In the genomic region with DNA sequence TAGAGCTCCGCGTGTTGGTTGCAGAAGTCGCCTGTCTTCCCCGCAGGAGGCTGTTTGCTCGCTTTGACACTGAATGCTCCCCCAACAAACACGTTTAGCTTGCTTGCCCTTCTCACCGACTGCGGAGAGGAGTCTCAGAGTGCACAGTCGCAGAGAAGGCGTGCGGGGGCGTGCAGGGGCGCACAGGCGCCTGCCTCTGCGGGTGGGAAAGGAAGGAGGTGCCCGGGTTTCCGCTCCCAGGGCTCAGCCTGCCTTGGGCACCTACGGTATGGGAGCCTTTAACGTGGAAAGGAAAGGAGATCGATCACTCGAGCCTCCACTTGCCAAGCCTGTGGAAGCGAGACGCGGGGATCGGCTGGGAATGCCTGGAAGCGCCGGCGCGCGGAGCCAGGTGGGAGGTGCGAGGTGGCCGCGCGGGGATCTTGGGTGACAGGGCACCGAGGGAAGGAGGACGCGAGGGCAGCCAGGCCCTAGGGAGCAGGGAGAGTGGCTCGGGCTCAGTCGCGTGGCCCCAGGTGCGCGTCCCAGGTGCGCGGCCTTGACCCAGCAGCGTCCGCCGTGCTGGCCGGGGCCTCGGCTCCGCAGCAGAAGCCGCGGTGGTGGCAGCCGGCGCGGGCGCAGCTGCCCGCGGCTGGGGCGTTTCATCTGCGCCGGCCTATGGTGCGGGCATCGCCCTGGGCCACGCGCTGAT, we compare ENCODE assay signal across 8 cellular contexts. TPM values are rescaled to one million over a fixed set of nuclear protein-coding genes. Genes with fewer than 3 reads are reported as not detected.
A peak's percentile ranks its signal among the peaks of the same experiment; 100 is the strongest.
DNase-seq lines count a peak whose midpoint lies in the region; ATAC-seq and TF ChIP-seq lines count a peak whose summit lies in the region.

A gene (plus strand): TSS at position 419 of the 691 bp plus-strand sequence. CDS start 749 bp downstream, outside the sequence.

- H3K27me3 Mint-ChIP-seq in CD4-positive, CD25-positive, alpha-beta regulatory T cell = peaks cover 4% of the 10 kb centered on the region
- H3K27me3 Mint-ChIP-seq in activated T-helper 1 cell treated with anti-CD3 and anti-CD28 coated beads, Interleukin-12 subunit alpha, Interleukin-12 subunit beta, Interleukin-2, Interleukin-4 antibody, amounts not matched to agents 30 ng/mL and 10 ng/mL and 1 ng/mL, durations not matched to agents 14 hours and 24 hours and 36 hours (ENCODE audit: insufficient read depth) = no peaks in the 10 kb centered on the region
- H3K27me3 Mint-ChIP-seq in naive B cell = peaks cover 0 to 8% (median 0%) of the 10 kb centered on the region in 3 donors

- intact Hi-C loops in Panc1 (cut with micrococcal nuclease; ENCODE audit: unreplicated experiment) = no loop called here
- intact Hi-C loops in activated T-helper 1 cell treated with anti-CD3 and anti-CD28 coated beads, Interleukin-12 subunit alpha, Interleukin-12 subunit beta, Interleukin-2, Interleukin-4 antibody, amounts not matched to agents 30 ng/mL and 10 ng/mL and 1 ng/mL, durations not matched to agents 14 hours and 24 hours and 36 hours (cut with micrococcal nuclease) = loop anchor here (1.0 to 10.0 kb wide), 6 partner anchors 8 to 569 kb away; a partner anchor contains a TSS

- H3K4me3 ChIP-seq in CD4-positive, CD25-positive, alpha-beta regulatory T cell (ENCODE audit: low read depth, low read length) = peak within 1 kb of the TSS; percentile 90
- H3K4me3 ChIP-seq in Panc1 (ENCODE audit: low read depth in 2 of 2, low read length in 2 of 2) = peak within 1 kb of the TSS; percentile 91 to 93

- H3K36me3 ChIP-seq in CD4-positive, CD25-positive, alpha-beta regulatory T cell (ENCODE audit: control insufficient read depth, insufficient read depth, low read length) = no peaks in the 10 kb centered on the region
- no peaks in the 10 kb centered on the region; the same call in 1 of the 2 replicates for H3K36me3 ChIP-seq in Panc1 (ENCODE audit: control insufficient read depth, insufficient read depth, low read length)

- peak; percentile 45 to 84 (median 60) for DNase-seq in CD4-positive, CD25-positive, alpha-beta regulatory T cell
- DNase-seq in Panc1 (ENCODE audit: low read depth, low spot score) (peak; percentile 61), fibroblast of gingiva (ENCODE audit: low read depth) (peak; percentile 82), naive B cell (peak; percentile 56)
- peak; percentile 72 for DNase-seq in activated T-helper 1 cell treated with anti-CD3 and anti-CD28 coated beads, Interleukin-12 subunit alpha, Interleukin-12 subunit beta, Interleukin-2, Interleukin-4 antibody, amounts not matched to agents 30 ng/mL and 10 ng/mL and 1 ng/mL, durations not matched to agents 14 hours and 24 hours and 36 hours (ENCODE audit: low spot score)
- peak; percentile 54 to 87 for DNase-seq in stimulated activated effector memory CD8-positive, alpha-beta T cell treated with anti-CD3 and anti-CD28 coated beads, Interleukin-12 subunit alpha, Interleukin-12 subunit beta, amount 100 ng/mL, for 72 hours (ENCODE audit: low spot score in 2 of 2)

- peak within 1 kb of the TSS; percentile 77 to 83 (median 82) for H3K27ac Mint-ChIP-seq in CD4-positive, CD25-positive, alpha-beta regulatory T cell
- H3K27ac Mint-ChIP-seq in activated T-helper 1 cell treated with anti-CD3 and anti-CD28 coated beads, Interleukin-12 subunit alpha, Interleukin-12 subunit beta, Interleukin-2, Interleukin-4 antibody, amounts not matched to agents 30 ng/mL and 10 ng/mL and 1 ng/mL, durations not matched to agents 14 hours and 24 hours and 36 hours = peak within 1 kb of the TSS; percentile 84
- peak within 1 kb of the TSS; percentile 49 to 90 (median 78) for H3K27ac Mint-ChIP-seq in naive B cell
- H3K27ac Mint-ChIP-seq in stimulated activated effector memory CD8-positive, alpha-beta T cell treated with anti-CD3 and anti-CD28 coated beads, Interleukin-12 subunit alpha, Interleukin-12 subunit beta, amount 100 ng/mL, for 72 hours = peak within 1 kb of the TSS; percentile 92

- H3K36me3 Mint-ChIP-seq in CD4-positive, CD25-positive, alpha-beta regulatory T cell = peaks cover 17% of the 10 kb centered on the region
- peaks cover 22% of the 10 kb centered on the region for H3K36me3 Mint-ChIP-seq in activated T-helper 1 cell treated with anti-CD3 and anti-CD28 coated beads, Interleukin-12 subunit alpha, Interleukin-12 subunit beta, Interleukin-2, Interleukin-4 antibody, amounts not matched to agents 30 ng/mL and 10 ng/mL and 1 ng/mL, durations not matched to agents 14 hours and 24 hours and 36 hours (ENCODE audit: low read depth)
- H3K36me3 Mint-ChIP-seq in naive B cell = peaks cover 0 to 5% of the 10 kb centered on the region in 2 donors
- peaks cover 37% of the 10 kb centered on the region for H3K36me3 Mint-ChIP-seq in stimulated activated effector memory CD8-positive, alpha-beta T cell treated with anti-CD3 and anti-CD28 coated beads, Interleukin-12 subunit alpha, Interleukin-12 subunit beta, amount 100 ng/mL, for 72 hours

- POLR2A ChIA-PET in Panc1 (lab: Charles Lee) = interaction anchor here (0.6 kb wide), 1 partner anchor 494 kb away, joined by 6 read pairs; no protein-coding TSS in a partner anchor

- H3K9me3 ChIP-seq in CD4-positive, CD25-positive, alpha-beta regulatory T cell (ENCODE audit: control insufficient read depth in 2 of 2, low read length in 2 of 2) = no peaks in the 10 kb centered on the region
- no peaks in the 10 kb centered on the region for H3K9me3 ChIP-seq in Panc1 (ENCODE audit: control insufficient read depth, insufficient read depth, low read depth, low read length)

- in situ Hi-C loops in Panc1 (cut with HindIII; ENCODE audit: low pct_unique_long_range_greater_than_20kb, low sequenced_read_pairs) = no loop called here

- H3K27ac ChIP-seq in CD4-positive, CD25-positive, alpha-beta regulatory T cell (ENCODE audit: insufficient read depth, low read length, poor library complexity, severe bottlenecking) = no peak within 1 kb of the TSS
- peak within 1 kb of the TSS; percentile 93 for H3K27ac ChIP-seq in Panc1 (ENCODE audit: low read length)

- BruUV-seq in Panc1 (replicated peaks; lab: Mats Ljungman, UMichigan) = no TSS peak

- no peaks in the 10 kb centered on the region for H3K9me3 Mint-ChIP-seq in CD4-positive, CD25-positive, alpha-beta regulatory T cell
- H3K9me3 Mint-ChIP-seq in activated T-helper 1 cell treated with anti-CD3 and anti-CD28 coated beads, Interleukin-12 subunit alpha, Interleukin-12 subunit beta, Interleukin-2, Interleukin-4 antibody, amounts not matched to agents 30 ng/mL and 10 ng/mL and 1 ng/mL, durations not matched to agents 14 hours and 24 hours and 36 hours = no peaks in the 10 kb centered on the region
- no peaks in the 10 kb centered on the region for H3K9me3 Mint-ChIP-seq in naive B cell
- H3K9me3 Mint-ChIP-seq in stimulated activated effector memory CD8-positive, alpha-beta T cell treated with anti-CD3 and anti-CD28 coated beads, Interleukin-12 subunit alpha, Interleukin-12 subunit beta, amount 100 ng/mL, for 72 hours = no peaks in the 10 kb centered on the region

- TF ChIP-seq CTCF in Panc1 (IDR thresholded peaks at IDR 0.05) = no peak

- H3K4me3 Mint-ChIP-seq in CD4-positive, CD25-positive, alpha-beta regulatory T cell = peak within 1 kb of the TSS; percentile 97 to 99 (median 98)
- H3K4me3 Mint-ChIP-seq in activated T-helper 1 cell treated with anti-CD3 and anti-CD28 coated beads, Interleukin-12 subunit alpha, Interleukin-12 subunit beta, Interleukin-2, Interleukin-4 antibody, amounts not matched to agents 30 ng/mL and 10 ng/mL and 1 ng/mL, durations not matched to agents 14 hours and 24 hours and 36 hours = peak within 1 kb of the TSS; percentile 93
- H3K4me3 Mint-ChIP-seq in naive B cell = peak within 1 kb of the TSS; percentile 93 to 99 (median 96)
- H3K4me3 Mint-ChIP-seq in stimulated activated effector memory CD8-positive, alpha-beta T cell treated with anti-CD3 and anti-CD28 coated beads, Interleukin-12 subunit alpha, Interleukin-12 subunit beta, amount 100 ng/mL, for 72 hours = peak within 1 kb of the TSS; percentile 98

- H3K4me1 Mint-ChIP-seq in CD4-positive, CD25-positive, alpha-beta regulatory T cell = peaks cover 19 to 48% (median 35%) of the 10 kb centered on the region in 4 donors
- H3K4me1 Mint-ChIP-seq in activated T-helper 1 cell treated with anti-CD3 and anti-CD28 coated beads, Interleukin-12 subunit alpha, Interleukin-12 subunit beta, Interleukin-2, Interleukin-4 antibody, amounts not matched to agents 30 ng/mL and 10 ng/mL and 1 ng/mL, durations not matched to agents 14 hours and 24 hours and 36 hours (ENCODE audit: low read depth) = peaks cover 32% of the 10 kb centered on the region
- peaks cover 22 to 41% (median 30%) of the 10 kb centered on the region in 3 donors for H3K4me1 Mint-ChIP-seq in naive B cell
- H3K4me1 Mint-ChIP-seq in stimulated activated effector memory CD8-positive, alpha-beta T cell treated with anti-CD3 and anti-CD28 coated beads, Interleukin-12 subunit alpha, Interleukin-12 subunit beta, amount 100 ng/mL, for 72 hours = peaks cover 17% of the 10 kb centered on the region

- H3K27me3 ChIP-seq in CD4-positive, CD25-positive, alpha-beta regulatory T cell (ENCODE audit: control insufficient read depth, insufficient read depth, low read length) = no peaks in the 10 kb centered on the region
- H3K27me3 ChIP-seq in Panc1 (ENCODE audit: control insufficient read depth, insufficient read depth, low read length) = no peaks in the 10 kb centered on the region

- CTCF ChIA-PET in Panc1 (lab: Charles Lee) = interaction anchor here (0.8 kb wide), 1 partner anchor 102 kb away, joined by 7 read pairs; no protein-coding TSS in a partner anchor

- H3K4me1 ChIP-seq in CD4-positive, CD25-positive, alpha-beta regulatory T cell (ENCODE audit: control insufficient read depth, insufficient read depth, low read length, poor library complexity, severe bottlenecking) = peaks cover 11% of the 10 kb centered on the region
- peaks cover 14% of the 10 kb centered on the region for H3K4me1 ChIP-seq in Panc1 (ENCODE audit: control insufficient read depth, insufficient read depth, low read length)

- peak; percentile 86 for ATAC-seq in CD4-positive, CD25-positive, alpha-beta regulatory T cell (ENCODE audit: low read depth in 2 of 2)
- ATAC-seq in GM19395 (IDR thresholded peaks at IDR 0.05; ENCODE audit: unreplicated experiment) (peak; percentile 89), HG03565 (IDR thresholded peaks at IDR 0.05; ENCODE audit: unreplicated experiment) (peak; percentile 85), Panc1 (peak; percentile 99), naive B cell (ENCODE audit: low read depth in 2 of 2) (peak; percentile 85)
- ATAC-seq in stimulated activated effector memory CD8-positive, alpha-beta T cell treated with anti-CD3 and anti-CD28 coated beads, Interleukin-12 subunit alpha, Interleukin-12 subunit beta, amount 100 ng/mL, for 72 hours = peak; percentile 95

RNA-seq across cellular contexts. Expression of the gene that starts here (rescaled TPM):
- total RNA-seq in CD4-positive, CD25-positive, alpha-beta regulatory T cell = 10.6 TPM
- polyA plus RNA-seq in CD4-positive, CD25-positive, alpha-beta regulatory T cell = 1 to 10 TPM; 2.4 to 6.0 (median 4.1) TPM
- total RNA-seq in Panc1 (2021; ENCODE audit: unreplicated experiment) = 16.4 TPM
- polyA plus RNA-seq in Panc1 (2012; ENCODE audit: insufficient read length) = 13.9 TPM
- total RNA-seq in activated T-helper 1 cell treated with anti-CD3 and anti-CD28 coated beads, Interleukin-12 subunit alpha, Interleukin-12 subunit beta, Interleukin-2, Interleukin-4 antibody, amounts not matched to agents 30 ng/mL and 10 ng/mL and 1 ng/mL, durations not matched to agents 14 hours and 24 hours and 36 hours = 26.5 and 27.7 TPM in 2 replicates
- polyA plus RNA-seq in naive B cell (ENCODE audit: low read depth in 6 of 6) = 1 to 10 TPM; 3.6 to 9.3 (median 5.4) TPM
